Comparison of ENCODE assay signal across 12 cellular contexts in the genomic region with DNA sequence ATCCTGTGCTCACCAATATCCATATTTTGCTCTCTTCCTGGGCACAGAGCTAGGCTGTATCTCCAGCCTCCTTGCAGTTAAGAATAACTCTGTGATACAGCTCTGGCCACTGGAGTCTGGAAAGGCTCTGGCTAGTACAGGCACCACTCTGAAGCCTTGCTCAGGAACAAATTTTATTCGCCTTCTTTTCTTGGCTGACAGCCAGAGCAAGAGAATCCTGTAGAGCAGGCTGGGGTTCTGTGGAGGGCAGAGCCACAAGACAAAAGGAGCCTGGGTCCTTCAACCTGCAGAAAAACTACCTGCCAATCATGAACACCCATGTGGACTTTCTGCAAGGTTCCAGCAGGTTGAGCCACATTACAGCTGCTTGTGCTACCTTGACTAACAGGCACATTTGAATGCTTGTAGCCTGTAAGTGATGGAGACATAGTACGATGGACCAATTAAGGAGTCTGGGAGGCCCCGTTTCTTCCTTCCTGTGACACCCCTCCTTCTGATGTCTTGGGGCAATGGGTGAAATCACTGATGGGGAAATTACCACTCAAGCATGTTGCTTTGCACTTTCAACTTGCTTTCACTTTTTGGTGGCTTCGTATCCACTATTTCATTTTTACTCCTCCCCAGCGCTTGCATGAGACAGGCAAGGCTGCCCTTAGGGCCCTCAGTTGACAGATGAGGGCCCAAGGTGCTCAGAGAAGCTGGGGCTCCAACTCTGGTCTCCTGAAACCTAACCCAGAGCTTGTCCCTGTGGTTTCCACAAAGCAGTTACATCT.
DNase-seq lines count a peak whose midpoint lies in the region; ATAC-seq lines count a peak whose summit lies in the region.
"Had no signal": no experiment of that assay in that cellular context is flagged by ENCODE, and none has a peak within 500 bp of the region (broad histone marks: within the 10 kb centered on the region; RNA-seq: fewer than 3 reads in every experiment).

No MANE protein-coding gene starts in this region.

- in situ Hi-C loops in G401 (cut with HindIII; ENCODE audit: low sequenced_read_pairs) = no loop called here

- ATAC-seq in GM19023 (IDR thresholded peaks at IDR 0.05; ENCODE audit: unreplicated experiment) (peak; percentile 46), HG03565 (IDR thresholded peaks at IDR 0.05; ENCODE audit: unreplicated experiment) (peak; percentile 36), HG02763 (IDR thresholded peaks at IDR 0.05; ENCODE audit: unreplicated experiment) (no peak)
- ATAC-seq: left lung had no signal

- DNase-seq in G401 (ENCODE audit: low spot score) (peak; percentile 6), germinal center (ENCODE audit: low spot score) (peak; percentile 65), A172 (ENCODE audit: low spot score) (no peak), HuH-7 (ENCODE audit: low spot score) (no peak)
- no peak for DNase-seq in activated CD8-positive, alpha-beta memory T cell treated with anti-CD3 and anti-CD28 coated beads, Interleukin-2, amount 50 U/mL, for 4 hours
- DNase-seq: activated CD4-positive, alpha-beta T cell treated with anti-CD3 and anti-CD28 coated beads for 48 hours; activated gamma-delta T cell treated with Interleukin-2 at 50 U/mL for 16 hours; left lung; NCI-H2081 had no signal

Comparison
In these comparisons a context has a peak if more than half of its experiments do, and no peak if none do; other contexts are left out.
1. DNase-seq: peak in G401 (single experiment) and germinal center (single experiment); none in A172 (single experiment), HuH-7 (single experiment) and activated CD8-positive, alpha-beta memory T cell treated with anti-CD3 and anti-CD28 coated beads, Interleukin-2, amount 50 U/mL, for 4 hours (single experiment).